In the genomic region with DNA sequence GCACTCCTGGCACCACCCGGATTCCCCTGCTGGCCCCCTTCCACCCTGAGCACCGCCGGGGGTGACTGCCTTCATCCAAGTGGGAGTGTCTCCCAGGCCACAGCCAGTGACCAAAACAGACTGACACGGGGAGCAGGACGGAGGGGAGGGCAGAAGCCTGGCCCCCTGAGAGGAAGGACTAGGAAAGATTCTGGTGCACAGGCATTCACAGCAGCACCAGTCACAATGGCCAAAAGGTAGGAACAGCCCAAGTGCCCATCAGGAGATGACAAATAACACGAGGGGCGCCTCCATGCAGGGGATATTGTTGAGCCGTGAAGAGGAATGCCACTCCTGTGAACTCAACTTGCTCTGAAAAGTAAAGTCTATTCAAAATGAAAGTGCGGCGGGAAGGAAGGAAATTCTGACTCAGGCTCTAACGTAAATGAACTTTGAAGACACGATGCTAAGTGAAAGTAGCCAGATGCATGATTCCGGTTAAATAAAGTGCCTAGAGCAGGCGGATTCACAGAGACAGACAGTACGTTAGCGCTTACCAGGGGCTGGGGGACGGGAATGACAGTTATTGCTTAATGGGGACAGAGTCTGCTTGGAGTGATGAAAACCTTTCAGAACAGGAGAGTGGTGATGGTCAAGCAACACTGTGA, we compare ENCODE assay signal across 8 cellular contexts.
A peak's percentile ranks its signal among the peaks of the same experiment; 100 is the strongest.
DNase-seq lines count a peak whose midpoint lies in the region; ATAC-seq and TF ChIP-seq lines count a peak whose summit lies in the region.

No MANE protein-coding gene starts in this region.

- peaks cover 13 to 19% of the 10 kb centered on the region in 2 donors for H3K4me1 Mint-ChIP-seq in natural killer cell treated with Interleukin-12 subunit alpha and Interleukin-12 subunit beta and Interleukin-15 and Interleukin-18, amount 100 ng/mL, for 72 hours (ENCODE audit: low read depth in 2 of 2)

- no peaks in the 10 kb centered on the region for H3K36me3 Mint-ChIP-seq in natural killer cell treated with Interleukin-12 subunit alpha and Interleukin-12 subunit beta and Interleukin-15 and Interleukin-18, amount 100 ng/mL, for 72 hours

- peak; percentile 38 for DNase-seq in activated CD4-positive, CD25-positive, alpha-beta regulatory T cell treated with anti-CD3 and anti-CD28 coated beads, Interleukin-2, amount 50 U/mL, for 72 hours
- DNase-seq in dorsolateral prefrontal cortex (no peak), NCI-H1436 treated with DMSO at 0.1 percent for 48 hours (lab: John Stamatoyannopoulos, UW) (no peak), NCI-H146 (lab: John Stamatoyannopoulos, UW) (no peak)
- peak; percentile 83 for DNase-seq in natural killer cell treated with Interleukin-12 subunit alpha and Interleukin-12 subunit beta and Interleukin-15 and Interleukin-18, amount 100 ng/mL, for 72 hours (ENCODE audit: low spot score)

- H3K4me3 Mint-ChIP-seq in natural killer cell treated with Interleukin-12 subunit alpha and Interleukin-12 subunit beta and Interleukin-15 and Interleukin-18, amount 100 ng/mL, for 72 hours: peak overlapping the region; percentile 71

- peak overlapping the region; percentile 26 to 72 for H3K27ac Mint-ChIP-seq in natural killer cell treated with Interleukin-12 subunit alpha and Interleukin-12 subunit beta and Interleukin-15 and Interleukin-18, amount 100 ng/mL, for 72 hours

- peak overlapping the region; percentile 3 to 71 (median 55) for H3K9ac ChIP-seq in subcutaneous abdominal adipose tissue (ENCODE audit: low read length in 5 of 5)

- no peaks in the 10 kb centered on the region for H3K9me3 Mint-ChIP-seq in natural killer cell treated with Interleukin-12 subunit alpha and Interleukin-12 subunit beta and Interleukin-15 and Interleukin-18, amount 100 ng/mL, for 72 hours

- intact Hi-C loops in dorsolateral prefrontal cortex (cut with DNase I): no loop called here

- H3K4me3 ChIP-seq in dorsolateral prefrontal cortex: peak overlapping the region in 20 of 59 donors; percentile 1 to 38 (median 19)
- H3K4me3 ChIP-seq in subcutaneous abdominal adipose tissue (ENCODE audit: low read depth in 1 of 5, low read length in 5 of 5): peak overlapping the region; percentile 30 to 57 (median 50)

- no peak for TF ChIP-seq CTCF in dorsolateral prefrontal cortex (IDR thresholded peaks at IDR 0.05 in 54 of 56, conservative IDR thresholded peaks at IDR 0.05 in 2 of 56; ENCODE audit: low read depth in 1 of 56, partially characterized antibody in 56 of 56)

- H3K27me3 ChIP-seq in dorsolateral prefrontal cortex (no peaks in the 10 kb centered on the region), subcutaneous abdominal adipose tissue (ENCODE audit: control insufficient read depth in 5 of 5, insufficient read depth in 4 of 5, low read length in 5 of 5) (no peaks in the 10 kb centered on the region)

- H3K27me3 Mint-ChIP-seq in natural killer cell treated with Interleukin-12 subunit alpha and Interleukin-12 subunit beta and Interleukin-15 and Interleukin-18, amount 100 ng/mL, for 72 hours: peaks cover 6% of the 10 kb centered on the region in 2 donors

- H3K9me3 ChIP-seq in subcutaneous abdominal adipose tissue (ENCODE audit: control insufficient read depth in 5 of 5, low read length in 5 of 5): no peaks in the 10 kb centered on the region

- ATAC-seq in GM19043 (IDR thresholded peaks at IDR 0.05; ENCODE audit: low read depth, unreplicated experiment) (peak; percentile 76), HG03280 (IDR thresholded peaks at IDR 0.05; ENCODE audit: unreplicated experiment) (peak; percentile 81)
- peak; percentile 89 to 90 for ATAC-seq in natural killer cell treated with Interleukin-12 subunit alpha and Interleukin-12 subunit beta and Interleukin-15 and Interleukin-18, amount 100 ng/mL, for 72 hours

- no peaks in the 10 kb centered on the region for H3K36me3 ChIP-seq in subcutaneous abdominal adipose tissue (ENCODE audit: control insufficient read depth in 5 of 5, insufficient read depth in 5 of 5, low read length in 5 of 5)

- H3K4me1 ChIP-seq in subcutaneous abdominal adipose tissue (ENCODE audit: control insufficient read depth in 5 of 5, insufficient read depth in 5 of 5, low read length in 5 of 5): peaks cover 8 to 27% (median 11%) of the 10 kb centered on the region in 5 donors

- H3K27ac ChIP-seq in dorsolateral prefrontal cortex (peak overlapping the region in 50 of 59 donors; percentile 3 to 85 (median 69)), subcutaneous abdominal adipose tissue (ENCODE audit: low read depth, low read length) (peak overlapping the region; percentile 86)

Comparison
In these comparisons a context has a peak if more than half of its experiments do, and no peak if none do; other contexts are left out.
1. DNase-seq: peak in activated CD4-positive, CD25-positive, alpha-beta regulatory T cell treated with anti-CD3 and anti-CD28 coated beads, Interleukin-2, amount 50 U/mL, for 72 hours (single experiment) and natural killer cell treated with Interleukin-12 subunit alpha and Interleukin-12 subunit beta and Interleukin-15 and Interleukin-18, amount 100 ng/mL, for 72 hours (single experiment); none in dorsolateral prefrontal cortex (0 of 10), NCI-H1436 treated with DMSO at 0.1 percent for 48 hours (single experiment) and NCI-H146 (single experiment).
2. Peak in every context shown above with its lines, with median percentiles within 50 percentile points of each other: ATAC-seq.